ENCODE assay signal across 9 cellular contexts in the genomic region with DNA sequence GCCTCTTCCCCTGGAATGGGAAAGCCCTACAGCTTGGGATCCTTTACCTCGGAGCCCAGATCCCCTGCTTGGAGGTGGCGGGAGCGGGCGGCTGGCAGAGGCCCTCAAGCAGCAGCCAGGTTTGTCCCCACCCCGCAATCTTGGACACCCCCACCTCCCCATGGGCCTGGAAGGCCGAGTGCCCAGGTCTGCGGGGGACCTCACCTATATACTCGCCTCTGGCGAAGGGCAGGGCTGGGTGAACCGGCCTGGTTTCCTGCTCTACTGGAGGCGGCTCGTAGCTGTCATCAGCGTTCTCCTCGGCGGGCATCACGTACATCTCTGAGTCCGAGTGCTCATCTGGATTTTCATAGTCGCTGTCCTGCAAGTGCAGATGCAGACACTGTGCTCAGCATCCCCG. TPM values are rescaled to one million over a fixed set of nuclear protein-coding genes. Genes with fewer than 3 reads are reported as not detected.
"Had no signal": no experiment of that assay in that cellular context is flagged by ENCODE, and none has a peak within 500 bp of the region (broad histone marks: within the 10 kb centered on the region; RNA-seq: fewer than 3 reads in every experiment).

No MANE protein-coding gene starts in this region.

- H3K9ac ChIP-seq: KMS-11 had no signal

- H3K4me1 ChIP-seq: HAP-1 had no signal

- H3K27ac ChIP-seq: KMS-11 had no signal

- H3K4me3 Mint-ChIP-seq: GM23338, HFFc6, IgD-negative memory B cell had no signal

- DNase-seq: H7, HFFc6, KBM-7 had no signal

- H3K27ac Mint-ChIP-seq: GM23338, HFFc6, IgD-negative memory B cell had no signal

- H3K9me3 ChIP-seq: HAP-1 had no signal

- H3K27me3 Mint-ChIP-seq: IgD-negative memory B cell had no signal

- H2AFZ ChIP-seq: GM23338 had no signal

- ATAC-seq: GM23338, HCT116 had no signal

- FAIRE-seq: HTR-8/SVneo had no signal

- H3K4me2 ChIP-seq: GM23338, KMS-11 had no signal

- H3K9me3 Mint-ChIP-seq: GM23338, HFFc6, IgD-negative memory B cell had no signal

- H3K36me3 ChIP-seq: HAP-1 had no signal

- H3K4me3 ChIP-seq: GM23338, HAP-1 had no signal

RNA-seq across cellular contexts. Expression of a gene that starts 44.2 kb away (rescaled TPM):
- total RNA-seq: GM23338, H7, HFFc6 had no signal
